Comparison of ENCODE assay signal across 8 cellular contexts in genomic region chr16:70695351-70696070, GRCh38. TPM values are rescaled to one million over a fixed set of nuclear protein-coding genes. Genes with fewer than 3 reads are reported as not detected.
DNase-seq lines count a peak whose midpoint lies in the region; ATAC-seq and TF ChIP-seq lines count a peak whose summit lies in the region.

No MANE protein-coding gene starts in this region.

- H3K9me3 ChIP-seq in mucosa of rectum (ENCODE audit: control insufficient read depth in 2 of 2, low read length in 2 of 2): no peaks in the 10 kb centered on the region

- H3K9ac ChIP-seq in mucosa of rectum (ENCODE audit: low read depth in 1 of 2, low read length in 2 of 2): peak overlapping the region; percentile 13 to 41

- no peak overlapping the region for H3K4me3 Mint-ChIP-seq in Calu3 (ENCODE audit: low read depth, unreplicated experiment)
- peak overlapping the region; percentile 49 for H3K4me3 Mint-ChIP-seq in central memory CD8-positive, alpha-beta T cell

- peaks cover 24% of the 10 kb centered on the region for H3K4me1 Mint-ChIP-seq in Calu3 (ENCODE audit: low read depth, unreplicated experiment)
- peaks cover 21% of the 10 kb centered on the region for H3K4me1 Mint-ChIP-seq in central memory CD8-positive, alpha-beta T cell

- peak; percentile 51 for ATAC-seq in central memory CD8-positive, alpha-beta T cell (replicated peaks; ENCODE audit: extremely low read depth, poor library complexity, severe bottlenecking)
- ATAC-seq in HG03520 (IDR thresholded peaks at IDR 0.05; ENCODE audit: unreplicated experiment): no peak
- ATAC-seq in HG03342 (IDR thresholded peaks at IDR 0.05; ENCODE audit: unreplicated experiment): no peak
- no peak for ATAC-seq in HG03108 (IDR thresholded peaks at IDR 0.05; ENCODE audit: unreplicated experiment)

- peak overlapping the region; percentile 56 to 61 for H3K27ac ChIP-seq in mucosa of rectum (ENCODE audit: low read depth in 2 of 2, low read length in 2 of 2)

- BruUV-seq in Calu3 (replicated peaks; lab: Mats Ljungman, UMichigan): no TSS peak

- no peak overlapping the region for H3K4me3 ChIP-seq in mucosa of rectum (ENCODE audit: low read length in 2 of 2)

- peaks cover 0 to 11% of the 10 kb centered on the region in 2 donors for H3K36me3 ChIP-seq in mucosa of rectum (ENCODE audit: control insufficient read depth in 2 of 2, insufficient read depth in 2 of 2, low read length in 2 of 2)

- no peak overlapping the region for H3K27ac Mint-ChIP-seq in Calu3 (ENCODE audit: unreplicated experiment)
- H3K27ac Mint-ChIP-seq in central memory CD8-positive, alpha-beta T cell (ENCODE audit: low read depth): no peak overlapping the region

- intact Hi-C loops in Calu3 (cut with micrococcal nuclease; ENCODE audit: unreplicated experiment): no loop called here

- CTCF ChIA-PET in Calu3 (lab: Charles Lee): interaction anchor here (0.6 to 1.1 kb wide), 3 partner anchors 12 to 72 kb away, joined by 3 to 4 read pairs (median 3); no protein-coding TSS in a partner anchor

- DNase-seq in Calu3 (peak; percentile 54), Kasumi-1 (lab: John Stamatoyannopoulos, UW) (peak; percentile 58 to 72), NCI-H1436 (lab: John Stamatoyannopoulos, UW) (no peak)
- no peak for DNase-seq in central memory CD8-positive, alpha-beta T cell (ENCODE audit: low spot score in 2 of 2)

- no peaks in the 10 kb centered on the region for H3K27me3 ChIP-seq in mucosa of rectum (ENCODE audit: control insufficient read depth in 2 of 2, insufficient read depth in 2 of 2, low read length in 2 of 2)

- peaks cover 17% of the 10 kb centered on the region for H3K36me3 Mint-ChIP-seq in Calu3 (ENCODE audit: insufficient read depth, unreplicated experiment)
- H3K36me3 Mint-ChIP-seq in central memory CD8-positive, alpha-beta T cell (ENCODE audit: insufficient read depth): peaks cover 7% of the 10 kb centered on the region

- peaks cover 24 to 42% of the 10 kb centered on the region in 2 donors for H3K4me1 ChIP-seq in mucosa of rectum (ENCODE audit: control insufficient read depth in 2 of 2, insufficient read depth in 2 of 2, low read length in 2 of 2)

- no peaks in the 10 kb centered on the region for H3K27me3 Mint-ChIP-seq in Calu3 (ENCODE audit: unreplicated experiment)
- no peaks in the 10 kb centered on the region for H3K27me3 Mint-ChIP-seq in central memory CD8-positive, alpha-beta T cell

- no peak for TF ChIP-seq CTCF in Calu3 (IDR thresholded peaks at IDR 0.05; ENCODE audit: unreplicated experiment)

- no peaks in the 10 kb centered on the region for H3K9me3 Mint-ChIP-seq in Calu3 (ENCODE audit: low read depth, unreplicated experiment)
- no peaks in the 10 kb centered on the region for H3K9me3 Mint-ChIP-seq in central memory CD8-positive, alpha-beta T cell

RNA-seq across cellular contexts. Expression of gene MTSS2, which starts 9.7 kb away (rescaled TPM):
- total RNA-seq in Calu3 (2022): 27.1 and 28.3 TPM in 2 replicates

RNA-seq across cellular contexts. Expression of gene IL34, which starts 49.2 kb away (rescaled TPM):
- total RNA-seq in Calu3 (2022): 0.35 and 0.39 TPM in 2 replicates

Comparison
In these comparisons a context has a peak if more than half of its experiments do, and no peak if none do; other contexts are left out.
1. DNase-seq: peak in Calu3 (single experiment) and Kasumi-1 (2 of 2); none in central memory CD8-positive, alpha-beta T cell (0 of 2) and NCI-H1436 (single experiment).